10 cellular contexts compared by ENCODE assay signal in the genomic region with DNA sequence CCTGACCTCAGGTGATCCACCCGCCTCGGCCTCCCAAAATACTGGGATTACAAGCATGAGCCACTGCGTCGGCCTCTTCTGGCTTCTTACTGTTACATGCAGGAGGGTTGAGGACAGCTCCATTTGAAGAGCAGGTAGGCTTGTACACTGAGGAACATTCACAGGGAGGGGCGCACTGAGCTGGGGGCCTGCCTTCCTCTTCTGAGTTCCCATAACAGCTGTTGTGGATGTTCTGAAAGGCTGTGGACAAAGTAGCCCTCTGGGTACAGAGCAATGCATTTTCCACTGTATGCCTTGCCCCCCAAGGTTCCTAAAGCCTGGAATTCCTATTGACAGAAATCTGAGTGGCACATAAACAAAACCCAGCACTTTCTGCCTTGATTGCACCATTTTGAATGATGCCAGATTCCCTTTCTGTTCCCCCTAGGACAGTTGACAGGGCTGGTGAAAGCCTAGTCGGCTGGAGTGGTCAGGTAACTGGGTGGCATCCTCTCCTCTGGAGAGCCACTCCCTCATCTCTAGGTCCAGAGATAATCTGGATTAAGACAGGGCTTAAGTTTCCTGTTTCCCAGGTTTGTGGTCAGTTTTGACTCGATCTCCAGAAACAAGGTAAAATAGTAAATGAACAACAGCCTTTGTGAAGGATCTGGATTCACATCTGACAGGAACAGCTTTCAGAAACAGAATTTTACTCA. TPM values are rescaled to one million over a fixed set of nuclear protein-coding genes. Genes with fewer than 3 reads are reported as not detected.
DNase-seq lines count a peak whose midpoint lies in the region; ATAC-seq, FAIRE-seq and TF ChIP-seq lines count a peak whose summit lies in the region.
"Had no signal": no experiment of that assay in that cellular context is flagged by ENCODE, and none has a peak within 500 bp of the region (broad histone marks: within the 10 kb centered on the region; RNA-seq: fewer than 3 reads in every experiment).

No MANE protein-coding gene starts in this region.

- peaks cover 32% of the 10 kb centered on the region for H3K27me3 Mint-ChIP-seq in GM23338 (ENCODE audit: insufficient read depth, low read depth, poor library complexity)
- no peaks in the 10 kb centered on the region for H3K27me3 Mint-ChIP-seq in naive thymus-derived CD4-positive, alpha-beta T cell

- no peak overlapping the region for H3K4me3 ChIP-seq in A549
- H3K4me3 ChIP-seq in GM23338, result no peak overlapping the region
- H3K4me3 ChIP-seq in ascending aorta, result no peak overlapping the region
- H3K4me3 ChIP-seq in naive thymus-derived CD4-positive, alpha-beta T cell (ENCODE audit: low read length), result no peak overlapping the region
- no peak overlapping the region for H3K4me3 ChIP-seq in lower leg skin (ENCODE audit: low read depth, poor library complexity, severe bottlenecking)

- no peaks in the 10 kb centered on the region for H3K27me3 ChIP-seq in GM23338 (ENCODE audit: insufficient read depth)
- no peaks in the 10 kb centered on the region for H3K27me3 ChIP-seq in ascending aorta
- no peaks in the 10 kb centered on the region for H3K27me3 ChIP-seq in naive thymus-derived CD4-positive, alpha-beta T cell (ENCODE audit: control insufficient read depth in 2 of 2, insufficient read depth in 2 of 2, low read length in 2 of 2)

- H3K79me2 ChIP-seq in GM23338 (replicated peaks; ENCODE audit: insufficient read depth), result peaks cover 23% of the 10 kb centered on the region

- DNase-seq in A549 (ENCODE audit: low read depth in 1 of 2, low spot score in 1 of 2), result no peak
- DNase-seq in GM23338 (ENCODE audit: low spot score), result no peak
- DNase-seq in ascending aorta (ENCODE audit: low spot score in 2 of 2), result no peak
- DNase-seq in naive thymus-derived CD4-positive, alpha-beta T cell, result no peak
- no peak for DNase-seq in HPDE6-E6E7 (ENCODE audit: extremely low spot score)
- DNase-seq in NCI-H2107 (lab: John Stamatoyannopoulos, UW), result no peak
- no peak for DNase-seq in lower leg skin (ENCODE audit: low spot score in 2 of 2)
- DNase-seq: H7 had no signal

- POLR2A ChIA-PET in A549 (lab: Yijun Ruan, JAX), result no interaction called here
- POLR2A ChIA-PET in naive thymus-derived CD4-positive, alpha-beta T cell (lab: Charles Lee), result interaction anchor here (2.1 to 12.2 kb wide), 4 partner anchors 15 to 123 kb away, joined by 5 to 382 read pairs (median 99); no protein-coding TSS in a partner anchor

- H3K36me3 Mint-ChIP-seq in GM23338 (ENCODE audit: low read depth), result peaks cover 54% of the 10 kb centered on the region
- peaks cover 3 to 31% (median 15%) of the 10 kb centered on the region in 5 donors for H3K36me3 Mint-ChIP-seq in naive thymus-derived CD4-positive, alpha-beta T cell

- no peak overlapping the region; the same call in 2 of the 3 replicates for H3K4me2 ChIP-seq in A549
- H3K4me2 ChIP-seq in GM23338, result peak overlapping the region; percentile 82

- H2AFZ ChIP-seq in GM23338, result peak overlapping the region; percentile 76; the same call in 1 of the 2 replicates

- H3K27ac ChIP-seq in A549 (no peak overlapping the region; a peak in 1 of 6 replicates), GM23338 (ENCODE audit: low read depth) (peak overlapping the region; percentile 69; the same call in 1 of the 2 replicates), ascending aorta (peak overlapping the region; percentile 80 to 81)
- no peak overlapping the region for H3K27ac ChIP-seq in naive thymus-derived CD4-positive, alpha-beta T cell (ENCODE audit: low read depth, low read length)

- TF ChIP-seq POLR2A in A549 (IDR thresholded peaks at IDR 0.05; ENCODE audit: low read length) (no peak), lower leg skin (IDR thresholded peaks at IDR 0.05) (no peak)

- H3K4me3 Mint-ChIP-seq in GM23338, result peak overlapping the region; percentile 66
- peak overlapping the region; percentile 60 to 87 (median 80) for H3K4me3 Mint-ChIP-seq in naive thymus-derived CD4-positive, alpha-beta T cell

- H3K4me1 ChIP-seq in A549 (peaks cover 6% of the 10 kb centered on the region; the same call in 1 of the 3 replicates), GM23338 (ENCODE audit: insufficient read depth) (peaks cover 50% of the 10 kb centered on the region), ascending aorta (peaks cover 0 to 27% of the 10 kb centered on the region in 2 donors)
- H3K4me1 ChIP-seq in naive thymus-derived CD4-positive, alpha-beta T cell (ENCODE audit: control insufficient read depth in 2 of 2, insufficient read depth in 2 of 2, low read length in 2 of 2), result peaks cover 15 to 27% of the 10 kb centered on the region in 2 donors

- H3K9me3 Mint-ChIP-seq in GM23338, result peaks cover 3% of the 10 kb centered on the region; the same call in 1 of the 3 replicates
- no peaks in the 10 kb centered on the region for H3K9me3 Mint-ChIP-seq in naive thymus-derived CD4-positive, alpha-beta T cell

- no peak for TF ChIP-seq CTCF in A549 (IDR thresholded peaks at IDR 0.05)
- TF ChIP-seq CTCF in GM23338 (conservative IDR thresholded peaks at IDR 0.05; ENCODE audit: low read depth in 2 of 2), result no peak
- no peak for TF ChIP-seq CTCF in ascending aorta (IDR thresholded peaks at IDR 0.05)
- TF ChIP-seq CTCF in lower leg skin (IDR thresholded peaks at IDR 0.05), result no peak

- TF ChIP-seq RAD21 in A549 (conservative IDR thresholded peaks at IDR 0.05 in 1 of 2, IDR thresholded peaks at IDR 0.05 in 1 of 2), result no peak

- peak; percentile 46 for FAIRE-seq in A549 (lab: Jason Lieb, UNC)
- FAIRE-seq: TTC549 had no signal

- 78% methylated on average over 7 of the region's 7 CpGs for WGBS in A549 (ENCODE audit: missing lambda C conversion rate)
- WGBS in lower leg skin, 2 donors, result 80 to 84% methylated on average over 7 of the region's 7 CpGs

- intact Hi-C loops in ascending aorta (cut with DNase I), result loop anchor here (10.0 kb wide), 2 partner anchors 169 to 509 kb away; a partner anchor contains a TSS
- intact Hi-C loops in naive thymus-derived CD4-positive, alpha-beta T cell (cut with micrococcal nuclease), result loop anchor here in 1 of 2 donors (5.0 to 10.0 kb wide), 2 partner anchors 69 to 392 kb away; a partner anchor contains a TSS
- intact Hi-C loops in lower leg skin (cut with DNase I; ENCODE audit: low total_unique reads), result no loop called here

- CTCF ChIA-PET in A549 (lab: Yijun Ruan, JAX), result interaction anchor here (1.2 to 23.7 kb wide), 6 partner anchors 22 to 269 kb away, joined by 3 to 298 read pairs (median 4); a partner anchor contains a TSS
- CTCF ChIA-PET in naive thymus-derived CD4-positive, alpha-beta T cell (lab: Charles Lee), result interaction anchor here (0.5 to 7.0 kb wide), 15 partner anchors 18 to 296 kb away, joined by 3 to 76 read pairs (median 5); no protein-coding TSS in a partner anchor

- H3K9me2 ChIP-seq in GM23338 (ENCODE audit: insufficient read depth), result no peaks in the 10 kb centered on the region

- no peaks in the 10 kb centered on the region for H3K9me3 ChIP-seq in A549
- H3K9me3 ChIP-seq in ascending aorta, result no peaks in the 10 kb centered on the region
- no peaks in the 10 kb centered on the region for H3K9me3 ChIP-seq in naive thymus-derived CD4-positive, alpha-beta T cell (ENCODE audit: control insufficient read depth in 2 of 3, low read length in 3 of 3)

- peaks cover 59% of the 10 kb centered on the region for H3K4me1 Mint-ChIP-seq in GM23338
- peaks cover 9 to 45% (median 35%) of the 10 kb centered on the region in 7 donors for H3K4me1 Mint-ChIP-seq in naive thymus-derived CD4-positive, alpha-beta T cell

- H3K36me3 ChIP-seq in GM23338 (ENCODE audit: insufficient read depth) (peaks cover 17% of the 10 kb centered on the region), ascending aorta (peaks cover 18 to 25% of the 10 kb centered on the region in 2 donors)
- H3K36me3 ChIP-seq in naive thymus-derived CD4-positive, alpha-beta T cell (ENCODE audit: control insufficient read depth in 2 of 3, insufficient read depth in 3 of 3, low read length in 3 of 3), result peaks cover 2 to 32% (median 12%) of the 10 kb centered on the region in 3 experiments

- ATAC-seq in A549, result no peak
- no peak for ATAC-seq in GM23338
- ATAC-seq in naive thymus-derived CD4-positive, alpha-beta T cell, result no peak
- ATAC-seq in GM18867 (IDR thresholded peaks at IDR 0.05; ENCODE audit: unreplicated experiment), result no peak

- peaks cover 38% of the 10 kb centered on the region for H3F3A ChIP-seq in GM23338 (replicated peaks; ENCODE audit: low read depth)

- no peak overlapping the region for H3K27ac Mint-ChIP-seq in GM23338
- H3K27ac Mint-ChIP-seq in naive thymus-derived CD4-positive, alpha-beta T cell, result peak overlapping the region; percentile 30 to 89 (median 83)

- no peak for TF ChIP-seq EP300 in A549 (IDR thresholded peaks at IDR 0.05)

- peaks cover 32% of the 10 kb centered on the region for H4K20me1 ChIP-seq in GM23338 (replicated peaks; ENCODE audit: insufficient read depth)

TF ChIP-seq in A549, 52 proteins besides CTCF, POLR2A, EP300 and RAD21 (continues in another document):
- no peak for TF ChIP-seq FOXS1 (CRISPR knock-in tag; IDR thresholded peaks at IDR 0.05)
- TF ChIP-seq NFE2L2 (conservative IDR thresholded peaks at IDR 0.05; ENCODE audit: low read length), result no peak

TF ChIP-seq in GM23338, 12 proteins besides CTCF, POLR2A, EP300 and RAD21 (continues in another document):
- TF ChIP-seq STAT1 (IDR thresholded peaks at IDR 0.05; ENCODE audit: unreplicated experiment), result no peak

RNA-seq across cellular contexts. Expression of a gene that starts 1.4 kb away (rescaled TPM):
- 0.93 and 1.1 TPM in 2 replicates for polyA plus RNA-seq in A549 (2011; rRNA removed)
- polyA plus RNA-seq in A549 (2012; cell fraction: cytosol; rRNA removed), result 1.2 and 1.8 TPM in 2 replicates
- 2.8 and 3.2 TPM in 2 replicates for polyA plus RNA-seq in A549 (2012; cell fraction: nucleus; rRNA removed)
- polyA plus RNA-seq in A549 (2017; fragmentation: RNase III; extraction: RNeasy Plus Mini Kit Qiagen cat#74134 plus additional on column Dnase treatment), result 2.4 to 3.0 TPM (median 2.8 TPM) in 3 replicates
- 0.62 and 0.88 TPM in 2 replicates for polyA minus RNA-seq in A549 (2011; rRNA and poly(A)+ RNA removed)
- 8.7 and 11.6 TPM in 2 replicates for total RNA-seq in GM23338 (2014; rRNA removed; shearing (Covaris generic))
- polyA plus RNA-seq in GM23338 (2016; fragmentation: Nextera tagmentation; extraction: Ambion mirVana), result 4.0 and 4.1 TPM in 2 replicates
- not detected for total RNA-seq in ascending aorta
- total RNA-seq in naive thymus-derived CD4-positive, alpha-beta T cell, result 10 to 100 TPM in 3 of 5 experiments, 1 to 10 TPM in 2; 4.9 to 21.2 (median 12.2) TPM
- 1 to 10 TPM; 5.6 to 7.5 TPM for polyA plus RNA-seq in naive thymus-derived CD4-positive, alpha-beta T cell
- total RNA-seq in lower leg skin, result 1 to 10 TPM; 3.3 to 5.8 (median 5.0) TPM

RNA-seq across cellular contexts. Expression of a gene that starts 41.1 kb away (rescaled TPM):
- polyA plus RNA-seq in A549 (2011; rRNA removed) (228 and 235 TPM in 2 replicates), A549 (2017; fragmentation: RNase III; extraction: RNeasy Plus Mini Kit Qiagen cat#74134 plus additional on column Dnase treatment) (186 to 195 TPM (median 194 TPM) in 3 replicates), GM23338 (2016; fragmentation: Nextera tagmentation; extraction: Ambion mirVana) (360 and 369 TPM in 2 replicates)
- polyA plus RNA-seq in A549 (2012; cell fraction: cytosol; rRNA removed), result 127 and 157 TPM in 2 replicates
- polyA plus RNA-seq in A549 (2012; cell fraction: nucleus; rRNA removed), result 74.8 and 102 TPM in 2 replicates
- 234 and 271 TPM in 2 replicates for polyA minus RNA-seq in A549 (2011; rRNA and poly(A)+ RNA removed)
- 132 and 180 TPM in 2 replicates for total RNA-seq in GM23338 (2014; rRNA removed; shearing (Covaris generic))
- total RNA-seq in ascending aorta (6.3 TPM), lower leg skin (10 to 100 TPM; 44.2 to 77.0 (median 54.2) TPM)
- total RNA-seq in naive thymus-derived CD4-positive, alpha-beta T cell, result 100 to 1,000 TPM in 1 of 5 experiments, 10 to 100 TPM in 4; 60.1 to 112 (median 67.5) TPM
- 100 to 1,000 TPM; 102 to 103 TPM for polyA plus RNA-seq in naive thymus-derived CD4-positive, alpha-beta T cell

Comparison
In these comparisons a context has a peak if more than half of its experiments do, and no peak if none do; other contexts are left out.
1. H3K27ac ChIP-seq: peak in GM23338 (single experiment) and ascending aorta (2 of 2); none in A549 (0 of 2) and naive thymus-derived CD4-positive, alpha-beta T cell (single experiment).